9 cellular contexts compared by ENCODE assay signal in the genomic region with DNA sequence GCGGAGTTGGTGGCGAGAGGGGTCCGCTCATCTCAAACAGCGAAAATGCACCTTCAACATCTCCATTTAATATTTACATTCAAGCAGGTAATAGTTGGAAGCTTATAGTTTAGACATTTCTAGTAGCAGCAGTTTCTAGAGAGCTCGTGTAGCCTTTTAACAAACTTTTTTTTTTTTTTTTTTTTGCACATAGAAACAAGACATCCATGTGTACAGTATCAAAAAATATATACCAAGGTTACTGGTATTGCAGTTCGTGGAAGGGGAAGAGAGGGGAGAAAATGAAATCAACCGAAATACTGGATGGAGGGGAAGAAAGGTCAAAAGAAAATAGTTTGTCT. TPM values are rescaled to one million over a fixed set of nuclear protein-coding genes. Genes with fewer than 3 reads are reported as not detected.
A peak's percentile ranks its signal among the peaks of the same experiment; 100 is the strongest.
DNase-seq lines count a peak whose midpoint lies in the region; ATAC-seq and TF ChIP-seq lines count a peak whose summit lies in the region.
"Had no signal": no experiment of that assay in that cellular context is flagged by ENCODE, and none has a peak within 500 bp of the region (broad histone marks: within the 10 kb centered on the region; RNA-seq: fewer than 3 reads in every experiment).

No MANE protein-coding gene starts in this region.

- no peaks in the 10 kb centered on the region for H3K27me3 ChIP-seq in Peyer's patch

- peaks cover 12% of the 10 kb centered on the region for H3K36me3 Mint-ChIP-seq in stimulated activated naive CD8-positive, alpha-beta T cell treated with anti-CD3 and anti-CD28 coated beads, Interleukin-15, Interleukin-2, amounts not matched to agents 100 ng/mL and 50 ng/mL, for 24 hours (ENCODE audit: low read depth)
- H3K36me3 Mint-ChIP-seq in activated naive CD8-positive, alpha-beta T cell treated with anti-CD3 and anti-CD28 coated beads for 36 hours = peaks cover 11% of the 10 kb centered on the region

- no peaks in the 10 kb centered on the region for H3K9me3 Mint-ChIP-seq in stimulated activated naive CD8-positive, alpha-beta T cell treated with anti-CD3 and anti-CD28 coated beads, Interleukin-15, Interleukin-2, amounts not matched to agents 100 ng/mL and 50 ng/mL, for 24 hours
- no peaks in the 10 kb centered on the region for H3K9me3 Mint-ChIP-seq in activated naive CD8-positive, alpha-beta T cell treated with anti-CD3 and anti-CD28 coated beads for 36 hours

- peak overlapping the region; percentile 33 for H3K4me3 Mint-ChIP-seq in stimulated activated naive CD8-positive, alpha-beta T cell treated with anti-CD3 and anti-CD28 coated beads, Interleukin-15, Interleukin-2, amounts not matched to agents 100 ng/mL and 50 ng/mL, for 24 hours
- peak overlapping the region; percentile 32 for H3K4me3 Mint-ChIP-seq in activated naive CD8-positive, alpha-beta T cell treated with anti-CD3 and anti-CD28 coated beads for 36 hours

- peaks cover 35% of the 10 kb centered on the region for H3K4me1 Mint-ChIP-seq in stimulated activated naive CD8-positive, alpha-beta T cell treated with anti-CD3 and anti-CD28 coated beads, Interleukin-15, Interleukin-2, amounts not matched to agents 100 ng/mL and 50 ng/mL, for 24 hours (ENCODE audit: low read depth)
- peaks cover 22% of the 10 kb centered on the region for H3K4me1 Mint-ChIP-seq in activated naive CD8-positive, alpha-beta T cell treated with anti-CD3 and anti-CD28 coated beads for 36 hours

- H3K9me3 ChIP-seq in mesodermal cell (ENCODE audit: control insufficient read depth, low read length) (no peaks in the 10 kb centered on the region), Peyer's patch (no peaks in the 10 kb centered on the region)

- H3K4me3 ChIP-seq in mesodermal cell (ENCODE audit: extremely low read depth, insufficient read depth, low read length, poor library complexity, severe bottlenecking) = peak overlapping the region; percentile 22
- peak overlapping the region in 2 of 4 donors; percentile 31 to 38 for H3K4me3 ChIP-seq in Peyer's patch

- ATAC-seq in stimulated activated naive CD8-positive, alpha-beta T cell treated with anti-CD3 and anti-CD28 coated beads, Interleukin-15, Interleukin-2, amounts not matched to agents 100 U/mL and 50 U/mL, for 24 hours = no peak
- ATAC-seq in HG02588 (IDR thresholded peaks at IDR 0.05; ENCODE audit: unreplicated experiment) = no peak

- H3K4me1 ChIP-seq in mesodermal cell (ENCODE audit: control insufficient read depth, insufficient read depth, low read length, poor library complexity, severe bottlenecking) (peaks cover 45% of the 10 kb centered on the region), Peyer's patch (peaks cover 16 to 59% (median 28%) of the 10 kb centered on the region in 4 donors)

- no peak overlapping the region for H3K27ac ChIP-seq in mesodermal cell (ENCODE audit: low read depth, low read length, severe bottlenecking)
- no peak overlapping the region for H3K27ac ChIP-seq in substantia nigra (ENCODE audit: low read depth, low read length, poor library complexity, severe bottlenecking)
- H3K27ac ChIP-seq in Peyer's patch = peak overlapping the region in 1 of 4 donors; percentile 15

- H3K36me3 ChIP-seq in mesodermal cell (ENCODE audit: control insufficient read depth, insufficient read depth, low read length) (no peaks in the 10 kb centered on the region), Peyer's patch (peaks cover 0 to 18% (median 0%) of the 10 kb centered on the region in 3 donors)

- no peak overlapping the region for H3K27ac Mint-ChIP-seq in stimulated activated naive CD8-positive, alpha-beta T cell treated with anti-CD3 and anti-CD28 coated beads, Interleukin-15, Interleukin-2, amounts not matched to agents 100 ng/mL and 50 ng/mL, for 24 hours
- H3K27ac Mint-ChIP-seq in activated naive CD8-positive, alpha-beta T cell treated with anti-CD3 and anti-CD28 coated beads for 36 hours = no peak overlapping the region

- WGBS in mesodermal cell (ENCODE audit: insufficient coverage in 2 of 2), 2 experiments = no CpG with 5 or more reads among the region's 7 CpGs

- H3K27me3 Mint-ChIP-seq in stimulated activated naive CD8-positive, alpha-beta T cell treated with anti-CD3 and anti-CD28 coated beads, Interleukin-15, Interleukin-2, amounts not matched to agents 100 ng/mL and 50 ng/mL, for 24 hours = no peaks in the 10 kb centered on the region
- H3K27me3 Mint-ChIP-seq in activated naive CD8-positive, alpha-beta T cell treated with anti-CD3 and anti-CD28 coated beads for 36 hours = no peaks in the 10 kb centered on the region

- no peak for DNase-seq in stimulated activated naive CD8-positive, alpha-beta T cell treated with anti-CD3 and anti-CD28 coated beads, Interleukin-15, Interleukin-2, amounts not matched to agents 100 U/mL and 50 U/mL, for 24 hours
- no peak for DNase-seq in activated naive CD8-positive, alpha-beta T cell treated with anti-CD3 and anti-CD28 coated beads for 36 hours
- DNase-seq in HUDEP-2 (lab: John Stamatoyannopoulos, UW; ENCODE audit: unreplicated experiment in 76 of 76) (no peak), substantia nigra (lab: John Stamatoyannopoulos, UW) (no peak), Peyer's patch (no peak)
- DNase-seq: effector memory CD4-positive, alpha-beta T cell had no signal

- no peak for TF ChIP-seq CTCF in Peyer's patch (IDR thresholded peaks at IDR 0.05)

- TF ChIP-seq POLR2A in Peyer's patch (IDR thresholded peaks at IDR 0.05) = no peak

RNA-seq across cellular contexts. Expression of a gene that starts 6.2 kb away (rescaled TPM):
- total RNA-seq in activated naive CD8-positive, alpha-beta T cell treated with anti-CD3 and anti-CD28 coated beads for 36 hours = 10 to 100 TPM; 18.2 to 18.6 TPM
- 9.3 TPM for polyA plus RNA-seq in mesodermal cell (2013, experiment 1 of 2)
- 9.1 TPM for polyA plus RNA-seq in mesodermal cell (2013, experiment 2 of 2)
- 10 to 100 TPM in 2 of 4 donors, 1 to 10 TPM in 2; 4.9 to 19.0 (median 12.3) TPM for total RNA-seq in Peyer's patch

RNA-seq across cellular contexts. Expression of a gene that starts 36.2 kb away (rescaled TPM):
- 1 to 10 TPM; 3.5 to 4.1 TPM for total RNA-seq in activated naive CD8-positive, alpha-beta T cell treated with anti-CD3 and anti-CD28 coated beads for 36 hours
- 5.2 TPM for polyA plus RNA-seq in mesodermal cell (2013, experiment 1 of 2)
- polyA plus RNA-seq in mesodermal cell (2013, experiment 2 of 2) = 4.1 TPM
- 10 to 100 TPM in 1 of 4 donors, 1 to 10 TPM in 3; 2.5 to 14.9 (median 3.5) TPM for total RNA-seq in Peyer's patch

RNA-seq across cellular contexts. Expression of a gene that starts 55.1 kb away (rescaled TPM):
- total RNA-seq in activated naive CD8-positive, alpha-beta T cell treated with anti-CD3 and anti-CD28 coated beads for 36 hours = 1 to 10 TPM; 5.2 to 5.4 TPM
- polyA plus RNA-seq in mesodermal cell (2013, experiment 1 of 2) = 26.6 TPM
- polyA plus RNA-seq in mesodermal cell (2013, experiment 2 of 2) = 22.3 TPM
- under 1 TPM; 0.18 to 0.85 (median 0.81) TPM for total RNA-seq in Peyer's patch
